ENCODE assay signal across 8 cellular contexts in the genomic region with DNA sequence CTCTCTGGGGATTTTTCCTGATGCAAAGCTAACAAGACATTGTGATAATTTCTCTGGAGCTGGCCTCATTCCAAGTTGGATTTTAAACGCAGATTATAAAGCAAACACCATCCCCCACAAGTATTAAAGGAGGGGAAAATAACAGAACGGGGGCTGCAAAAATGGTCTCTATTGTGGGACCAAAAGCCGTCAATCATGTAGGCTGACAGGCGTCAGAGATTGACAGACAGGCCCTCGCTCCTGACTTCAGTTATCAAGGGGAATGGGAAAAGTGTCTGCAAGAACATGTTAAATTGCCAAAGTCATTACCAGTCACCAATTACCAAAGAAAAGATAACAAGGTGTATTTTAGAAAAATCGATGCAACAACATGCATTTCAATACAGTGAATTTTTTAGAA.
"Had no signal": no experiment of that assay in that cellular context is flagged by ENCODE, and none has a peak within 500 bp of the region (broad histone marks: within the 10 kb centered on the region; RNA-seq: fewer than 3 reads in every experiment).

No MANE protein-coding gene starts in this region.

- H3K4me3 ChIP-seq: GM23248, HAP-1 had no signal

- H3K36me3 ChIP-seq: HAP-1 had no signal

- DNase-seq: GM23248, GOT3, H7, IMR-90, KBM-7 had no signal

- FAIRE-seq: HTR-8/SVneo had no signal

- H3K4me1 ChIP-seq: HAP-1 had no signal

- H2AFZ ChIP-seq: GM23248 had no signal

- ATAC-seq: HCT116 had no signal

- H3K9me3 ChIP-seq: HAP-1 had no signal

- H3K27ac ChIP-seq: GM23248 had no signal

- H3K9ac ChIP-seq: GM23248 had no signal
